21 cellular contexts compared by ENCODE assay signal in genomic region chr21:44995257-44995941, GRCh38. TPM values are rescaled to one million over a fixed set of nuclear protein-coding genes. Genes with fewer than 3 reads are reported as not detected.
DNase-seq lines count a peak whose midpoint lies in the region; ATAC-seq and TF ChIP-seq lines count a peak whose summit lies in the region.
"Had no signal": no experiment of that assay in that cellular context is flagged by ENCODE, and none has a peak within 500 bp of the region (broad histone marks: within the 10 kb centered on the region; RNA-seq: fewer than 3 reads in every experiment).

No MANE protein-coding gene starts in this region.

- no peak overlapping the region for H3K23ac ChIP-seq in H9 (ENCODE audit: insufficient read length, low read depth, low read length)
- no peak overlapping the region for H3K23ac ChIP-seq in trophoblast cell (ENCODE audit: low read length)

- H3K79me1 ChIP-seq in H9 (ENCODE audit: insufficient read depth, low read depth, low read length, poor library complexity, severe bottlenecking) (no peaks in the 10 kb centered on the region), trophoblast cell (ENCODE audit: low read length) (peaks cover 5% of the 10 kb centered on the region)

- H3K18ac ChIP-seq in H9 (ENCODE audit: insufficient read length, low read depth, low read length) = no peak overlapping the region
- H3K18ac ChIP-seq in trophoblast cell (ENCODE audit: low read length) = no peak overlapping the region

- H3K27me3 ChIP-seq in H9 (ENCODE audit: insufficient read depth, low read length) (no peaks in the 10 kb centered on the region; the same call in 1 of the 2 replicates), gastroesophageal sphincter (no peaks in the 10 kb centered on the region), trophoblast cell (ENCODE audit: insufficient read depth, low read length) (no peaks in the 10 kb centered on the region), suprapubic skin (no peaks in the 10 kb centered on the region)
- H3K27me3 ChIP-seq: ovary, right lobe of liver had no signal

- ATAC-seq in gastroesophageal sphincter (no peak), GM18505 (IDR thresholded peaks at IDR 0.05; ENCODE audit: unreplicated experiment) (no peak), HG03039 (IDR thresholded peaks at IDR 0.05; ENCODE audit: unreplicated experiment) (no peak), HG02840 (IDR thresholded peaks at IDR 0.05; ENCODE audit: low FRiP score, unreplicated experiment) (no peak)
- ATAC-seq: naive thymus-derived CD8-positive, alpha-beta T cell; right lobe of liver had no signal

- no peak for DNase-seq in H9
- DNase-seq in trophoblast cell = no peak
- no peak for DNase-seq in suprapubic skin (ENCODE audit: low spot score in 2 of 2)
- DNase-seq: activated B cell treated with CpG ODN at 0.5 μM for 24 hours; activated CD4-positive, alpha-beta T cell treated with anti-CD3 and anti-CD28 coated beads, Interleukin-2, amount 50 U/mL, for 4 hours; activated CD8-positive, alpha-beta memory T cell treated with anti-CD3 and anti-CD28 coated beads, Interleukin-2, amount 50 U/mL, for 4 hours; NCI-H1092; NCI-H1930; NCI-H226; NCI-H748 treated with DMSO at 0.1 percent for 48 hours; ovary; RPMI8226 had no signal

- WGBS in H9 (ENCODE audit: extremely low coverage, insufficient read length, low lambda C conversion rate) = no CpG with 5 or more reads among the region's 26 CpGs
- WGBS in gastroesophageal sphincter (ENCODE audit: low coverage in 1 of 2), 2 donors = 100% methylated on average over 1 of the region's 26 CpGs; no CpG with 5 or more reads in 1 of the 2 donors
- WGBS in trophoblast cell (ENCODE audit: extremely low coverage, insufficient coverage, insufficient read length) = no CpG with 5 or more reads among the region's 26 CpGs
- WGBS in suprapubic skin = 62% methylated on average over 16 of the region's 26 CpGs

- H3K79me2 ChIP-seq in H9 (ENCODE audit: insufficient read depth, low read length) (no peaks in the 10 kb centered on the region), trophoblast cell (ENCODE audit: control insufficient read depth, insufficient read depth, low read length, poor library complexity) (peaks cover 1% of the 10 kb centered on the region)

- no peak overlapping the region for H3K4ac ChIP-seq in H9 (ENCODE audit: low read depth, low read length)
- no peak overlapping the region for H3K4ac ChIP-seq in trophoblast cell (ENCODE audit: low read depth, low read length)

- no peak overlapping the region for H3K56ac ChIP-seq in H9 (ENCODE audit: insufficient read length, low read depth, low read length)

- H3K9ac ChIP-seq in H9 (ENCODE audit: extremely low read depth, insufficient read length, low read length) (no peak overlapping the region), trophoblast cell (ENCODE audit: low read length) (no peak overlapping the region)

- no peaks in the 10 kb centered on the region for H3K4me1 ChIP-seq in H9 (ENCODE audit: insufficient read depth, low read length)
- peaks cover 5 to 93% (median 45%) of the 10 kb centered on the region in 3 donors for H3K4me1 ChIP-seq in gastroesophageal sphincter
- H3K4me1 ChIP-seq in trophoblast cell (ENCODE audit: control insufficient read depth in 1 of 2, insufficient read depth in 2 of 2, low read length in 2 of 2) = peaks cover 1 to 3% of the 10 kb centered on the region in 2 experiments
- H3K4me1 ChIP-seq in suprapubic skin = peaks cover 40% of the 10 kb centered on the region
- H3K4me1 ChIP-seq: HAP-1, right lobe of liver had no signal

- H4K20me1 ChIP-seq in H9 (ENCODE audit: control insufficient read depth, insufficient read depth, insufficient read length) = no peaks in the 10 kb centered on the region

- no peak overlapping the region for H2BK12ac ChIP-seq in H9 (ENCODE audit: insufficient read length, low read depth, low read length)
- H2BK12ac ChIP-seq in trophoblast cell (ENCODE audit: low read length) = no peak overlapping the region

- H2BK20ac ChIP-seq in H9 (ENCODE audit: low read depth, low read length, poor library complexity, severe bottlenecking) = no peak overlapping the region

- H3K4me2 ChIP-seq in H9 (ENCODE audit: insufficient read depth, insufficient read length, low read length) = no peak overlapping the region
- H3K4me2 ChIP-seq in trophoblast cell (ENCODE audit: low read length) = no peak overlapping the region

- H3K27ac ChIP-seq in H9 (ENCODE audit: insufficient read length, low read depth, low read length) (no peak overlapping the region), gastroesophageal sphincter (peak overlapping the region; percentile 21 to 94 (median 92)), trophoblast cell (ENCODE audit: low read depth, low read length) (no peak overlapping the region), suprapubic skin (peak overlapping the region; percentile 85)
- H3K27ac ChIP-seq: ovary, right lobe of liver had no signal

- TF ChIP-seq EP300 in gastroesophageal sphincter (IDR thresholded peaks at IDR 0.05) = no peak
- no peak for TF ChIP-seq EP300 in suprapubic skin (IDR thresholded peaks at IDR 0.05)

- no peak overlapping the region for H2BK5ac ChIP-seq in H9 (ENCODE audit: insufficient read length, low read length)
- no peak overlapping the region for H2BK5ac ChIP-seq in trophoblast cell (ENCODE audit: low read depth, low read length, poor library complexity)

- no peaks in the 10 kb centered on the region for H3K9me3 ChIP-seq in H9 (ENCODE audit: control insufficient read depth, low read depth, low read length)
- H3K9me3 ChIP-seq in gastroesophageal sphincter = no peaks in the 10 kb centered on the region
- H3K9me3 ChIP-seq in trophoblast cell (ENCODE audit: insufficient read depth, low read depth, low read length) = no peaks in the 10 kb centered on the region
- no peaks in the 10 kb centered on the region for H3K9me3 ChIP-seq in suprapubic skin
- H3K9me3 ChIP-seq: HAP-1, ovary, right lobe of liver had no signal

- H4K8ac ChIP-seq in H9 (replicated peaks; ENCODE audit: insufficient read length, low read depth, low read length) = no peak overlapping the region
- H4K8ac ChIP-seq in trophoblast cell (ENCODE audit: low read depth, low read length) = no peak overlapping the region

- H2AFZ ChIP-seq in H9 (ENCODE audit: low read length) (no peak overlapping the region), trophoblast cell (ENCODE audit: insufficient read depth, low read length, poor library complexity) (no peak overlapping the region)

- H3K4me3 ChIP-seq in gastroesophageal sphincter = no peak overlapping the region
- H3K4me3 ChIP-seq in trophoblast cell (ENCODE audit: low read depth, low read length) = no peak overlapping the region
- no peak overlapping the region for H3K4me3 ChIP-seq in suprapubic skin
- H3K4me3 ChIP-seq: HAP-1, ovary, right lobe of liver had no signal

- TF ChIP-seq CTCF in H9 (conservative IDR thresholded peaks at IDR 0.05) = no peak
- TF ChIP-seq CTCF in gastroesophageal sphincter (IDR thresholded peaks at IDR 0.05) = no peak
- no peak for TF ChIP-seq CTCF in suprapubic skin (IDR thresholded peaks at IDR 0.05)

- H3K36me3 Mint-ChIP-seq in H9 (ENCODE audit: insufficient read depth in 1 of 3, low read depth in 3 of 3) = no peaks in the 10 kb centered on the region
- H3K36me3 Mint-ChIP-seq: activated naive CD4-positive, alpha-beta T cell treated with anti-CD3 and anti-CD28 coated beads, Interleukin-2, amount 50 U/mL, for 24 hours; CD14-positive monocyte; naive thymus-derived CD8-positive, alpha-beta T cell had no signal

- H3K36me3 ChIP-seq in gastroesophageal sphincter (no peaks in the 10 kb centered on the region), trophoblast cell (ENCODE audit: control insufficient read depth in 1 of 2, insufficient read depth in 2 of 2, low read length in 2 of 2) (no peaks in the 10 kb centered on the region), suprapubic skin (no peaks in the 10 kb centered on the region)
- H3K36me3 ChIP-seq: HAP-1, ovary, right lobe of liver had no signal

- H3K9me3 Mint-ChIP-seq in H9 = no peaks in the 10 kb centered on the region
- H3K9me3 Mint-ChIP-seq: activated B cell treated with CpG ODN at 0.5 μM for 24 hours; activated naive CD4-positive, alpha-beta T cell treated with anti-CD3 and anti-CD28 coated beads, Interleukin-2, amount 50 U/mL, for 24 hours; naive thymus-derived CD8-positive, alpha-beta T cell had no signal

- no peak overlapping the region for H4K5ac ChIP-seq in H9 (ENCODE audit: insufficient read length, low read depth, low read length)

- H3K14ac ChIP-seq in H9 (ENCODE audit: insufficient read depth, low read length) = 0 out of 2 replicates have a peak overlapping the region, but pooled peaks have one; percentile 24
- no peak overlapping the region for H3K14ac ChIP-seq in trophoblast cell (ENCODE audit: low read length)

- no peak for TF ChIP-seq POLR2A in gastroesophageal sphincter (IDR thresholded peaks at IDR 0.05)
- TF ChIP-seq POLR2A in suprapubic skin (IDR thresholded peaks at IDR 0.05) = no peak
- TF ChIP-seq POLR2A in GM18505 (IDR thresholded peaks at IDR 0.05; ENCODE audit: borderline replicate concordance, extremely low read depth, insufficient read depth, insufficient read length) = no peak

- H4K91ac ChIP-seq in H9 (ENCODE audit: insufficient read length, low read depth, low read length) (no peak overlapping the region), trophoblast cell (ENCODE audit: low read depth, low read length) (peak overlapping the region; percentile 25)

- no peak overlapping the region for H4K12ac ChIP-seq in trophoblast cell (ENCODE audit: low read depth, low read length)

- H2AK5ac ChIP-seq in H9 (ENCODE audit: insufficient read length, low read length) (no peak overlapping the region), trophoblast cell (ENCODE audit: low read length) (no peak overlapping the region)

- H3T11ph ChIP-seq in H9 (ENCODE audit: low read length) = no peak overlapping the region

- no peak overlapping the region for H2BK15ac ChIP-seq in H9 (ENCODE audit: low read depth, low read length)

- H3K4me3 Mint-ChIP-seq in H9 = no peak overlapping the region
- H3K4me3 Mint-ChIP-seq: activated B cell treated with CpG ODN at 0.5 μM for 24 hours; activated naive CD4-positive, alpha-beta T cell treated with anti-CD3 and anti-CD28 coated beads, Interleukin-2, amount 50 U/mL, for 24 hours; CD14-positive monocyte; naive thymus-derived CD8-positive, alpha-beta T cell had no signal

- H3K27ac Mint-ChIP-seq in H9 = no peak overlapping the region
- H3K27ac Mint-ChIP-seq: activated B cell treated with CpG ODN at 0.5 μM for 24 hours; activated naive CD4-positive, alpha-beta T cell treated with anti-CD3 and anti-CD28 coated beads, Interleukin-2, amount 50 U/mL, for 24 hours; CD14-positive monocyte; naive thymus-derived CD8-positive, alpha-beta T cell had no signal

- H2BK120ac ChIP-seq in H9 (ENCODE audit: low read depth, low read length, poor library complexity, severe bottlenecking) (no peak overlapping the region), trophoblast cell (ENCODE audit: insufficient read depth, low read length, poor library complexity) (no peak overlapping the region)

- peaks cover 4% of the 10 kb centered on the region for H3K27me3 Mint-ChIP-seq in H9 (ENCODE audit: low read depth)
- H3K27me3 Mint-ChIP-seq: activated naive CD4-positive, alpha-beta T cell treated with anti-CD3 and anti-CD28 coated beads, Interleukin-2, amount 50 U/mL, for 24 hours had no signal

- no peaks in the 10 kb centered on the region; a peak in 1 of 4 replicates for H3K4me1 Mint-ChIP-seq in H9
- H3K4me1 Mint-ChIP-seq: activated naive CD4-positive, alpha-beta T cell treated with anti-CD3 and anti-CD28 coated beads, Interleukin-2, amount 50 U/mL, for 24 hours; CD14-positive monocyte had no signal

- no peaks in the 10 kb centered on the region for H3K23me2 ChIP-seq in H9 (ENCODE audit: insufficient read length, low read depth, low read length, poor library complexity, severe bottlenecking)

RNA-seq across cellular contexts. Expression of gene SLX9, which starts 55.6 kb away (rescaled TPM):
- 74.3 and 76.4 TPM in 2 replicates for total RNA-seq in H9 (2021)
- total RNA-seq in gastroesophageal sphincter = 10 to 100 TPM; 15.7 to 53.9 (median 36.4) TPM
- 19.1 and 21.1 TPM in 2 replicates for polyA plus RNA-seq in trophoblast cell (2013)
- 10 to 100 TPM; 13.4 to 16.9 (median 14.4) TPM for total RNA-seq in suprapubic skin

Comparison
In these comparisons a context has a peak if more than half of its experiments do, and no peak if none do; other contexts are left out.
1. H3K27ac ChIP-seq: peak in gastroesophageal sphincter (4 of 4) and suprapubic skin (single experiment); none in H9 (single experiment) and trophoblast cell (single experiment).